ENCODE assay signal across 12 cellular contexts in genomic region chr3:42023380-42023779, GRCh38.
A peak's percentile ranks its signal among the peaks of the same experiment; 100 is the strongest.
DNase-seq lines count a peak whose midpoint lies in the region; ATAC-seq and TF ChIP-seq lines count a peak whose summit lies in the region.
"Had no signal": no experiment of that assay in that cellular context is flagged by ENCODE, and none has a peak within 500 bp of the region (broad histone marks: within the 10 kb centered on the region; RNA-seq: fewer than 3 reads in every experiment).

No MANE protein-coding gene starts in this region.

- peaks cover 16 to 82% (median 73%) of the 10 kb centered on the region in 5 donors for H3K4me1 ChIP-seq in subcutaneous abdominal adipose tissue (ENCODE audit: control insufficient read depth in 5 of 5, insufficient read depth in 5 of 5, low read length in 5 of 5)
- H3K4me1 ChIP-seq in foreskin keratinocyte = peaks cover 48% of the 10 kb centered on the region

- no peak overlapping the region for H3K4me3 ChIP-seq in subcutaneous abdominal adipose tissue (ENCODE audit: low read depth in 1 of 5, low read length in 5 of 5)

- H3K27ac ChIP-seq in subcutaneous abdominal adipose tissue (ENCODE audit: low read depth, low read length) = peak overlapping the region; percentile 93
- no peak overlapping the region for H3K27ac ChIP-seq in foreskin keratinocyte
- H3K27ac ChIP-seq: WERI-Rb-1 had no signal

- H3K27me3 Mint-ChIP-seq in activated T-cell treated with anti-CD3 and anti-CD28 coated beads, Interleukin-2, amount 50 U/mL, for 4 hours (ENCODE audit: low read depth) = no peaks in the 10 kb centered on the region
- no peaks in the 10 kb centered on the region for H3K27me3 Mint-ChIP-seq in mesothelial cell of epicardium (ENCODE audit: low read depth)

- no peaks in the 10 kb centered on the region for H3K9me3 ChIP-seq in subcutaneous abdominal adipose tissue (ENCODE audit: control insufficient read depth in 5 of 5, low read length in 5 of 5)

- H3K27me3 ChIP-seq in subcutaneous abdominal adipose tissue (ENCODE audit: control insufficient read depth in 5 of 5, insufficient read depth in 4 of 5, low read length in 5 of 5) (peaks cover 0 to 2% (median 0%) of the 10 kb centered on the region in 5 donors), foreskin keratinocyte (no peaks in the 10 kb centered on the region)

- H3K36me3 ChIP-seq in subcutaneous abdominal adipose tissue (ENCODE audit: control insufficient read depth in 5 of 5, insufficient read depth in 5 of 5, low read length in 5 of 5) = no peaks in the 10 kb centered on the region
- H3K36me3 ChIP-seq: WERI-Rb-1 had no signal

- peak; percentile 58 to 80 for ATAC-seq in activated T-cell treated with anti-CD3 and anti-CD28 coated beads, Interleukin-2, amount 50 U/mL, for 4 hours
- no peak for ATAC-seq in foreskin keratinocyte

- peak; percentile 21 for DNase-seq in activated naive CD4-positive, alpha-beta T cell treated with anti-CD3 and anti-CD28 coated beads, Interleukin-2, amount 50 U/mL, for 16 hours
- DNase-seq in activated naive CD4-positive, alpha-beta T cell (lab: John Stamatoyannopoulos, UW) = no peak
- DNase-seq in activated T-cell treated with anti-CD3 and anti-CD28 coated beads, Interleukin-2, amount 50 U/mL, for 4 hours = no peak
- no peak for DNase-seq in mesothelial cell of epicardium (ENCODE audit: low spot score in 2 of 2, unreplicated experiment in 2 of 2)
- DNase-seq in D341Med (ENCODE audit: low spot score) = no peak
- no peak for DNase-seq in foreskin keratinocyte
- no peak for DNase-seq in nucleus accumbens (lab: John Stamatoyannopoulos, UW)
- DNase-seq: AML-193, NCI-H446 treated with DMSO at 0.1 percent for 48 hours, SHP77, WERI-Rb-1 had no signal

- H3K4me1 Mint-ChIP-seq in activated T-cell treated with anti-CD3 and anti-CD28 coated beads, Interleukin-2, amount 50 U/mL, for 4 hours (ENCODE audit: low read depth) = peaks cover 75% of the 10 kb centered on the region
- peaks cover 71% of the 10 kb centered on the region for H3K4me1 Mint-ChIP-seq in mesothelial cell of epicardium

- peak overlapping the region in 1 of 5 donors; percentile 24 for H3K9ac ChIP-seq in subcutaneous abdominal adipose tissue (ENCODE audit: low read length in 5 of 5)

- no peak for TF ChIP-seq CTCF in mesothelial cell of epicardium (IDR thresholded peaks at IDR 0.05; ENCODE audit: unreplicated experiment)
- no peak for TF ChIP-seq CTCF in foreskin keratinocyte (conservative IDR thresholded peaks at IDR 0.05)

- H3K36me3 Mint-ChIP-seq in activated T-cell treated with anti-CD3 and anti-CD28 coated beads, Interleukin-2, amount 50 U/mL, for 4 hours (ENCODE audit: insufficient read depth) = peaks cover 3% of the 10 kb centered on the region
- peaks cover 2% of the 10 kb centered on the region for H3K36me3 Mint-ChIP-seq in mesothelial cell of epicardium

- H3K27ac Mint-ChIP-seq in mesothelial cell of epicardium = peak overlapping the region; percentile 94

- peaks cover 3% of the 10 kb centered on the region for H3K9me3 Mint-ChIP-seq in activated T-cell treated with anti-CD3 and anti-CD28 coated beads, Interleukin-2, amount 50 U/mL, for 4 hours
- H3K9me3 Mint-ChIP-seq in mesothelial cell of epicardium = peaks cover 3% of the 10 kb centered on the region

- H3K4me3 Mint-ChIP-seq in activated T-cell treated with anti-CD3 and anti-CD28 coated beads, Interleukin-2, amount 50 U/mL, for 4 hours = peak overlapping the region; percentile 9
- no peak overlapping the region for H3K4me3 Mint-ChIP-seq in mesothelial cell of epicardium
